Comparison of ENCODE assay signal across 12 cellular contexts in genomic region chr5:151104795-151105194, GRCh38. TPM values are rescaled to one million over a fixed set of nuclear protein-coding genes. Genes with fewer than 3 reads are reported as not detected.
A peak's percentile ranks its signal among the peaks of the same experiment; 100 is the strongest.
DNase-seq lines count a peak whose midpoint lies in the region; ATAC-seq, FAIRE-seq and TF ChIP-seq lines count a peak whose summit lies in the region.
"Had no signal": no experiment of that assay in that cellular context is flagged by ENCODE, and none has a peak within 500 bp of the region (broad histone marks: within the 10 kb centered on the region; RNA-seq: fewer than 3 reads in every experiment).

No MANE protein-coding gene starts in this region.

- 77% methylated on average over 4 of the region's 5 CpGs for WGBS in HepG2 (ENCODE audit: low lambda C conversion rate)

- H3K36me3 ChIP-seq in colonic mucosa: no peaks in the 10 kb centered on the region
- H3K36me3 ChIP-seq in HepG2 (replicated peaks in 1 of 2; ENCODE audit: control insufficient read depth in 1 of 2, insufficient read depth in 2 of 2, low read length in 2 of 2): peaks cover 10 to 40% of the 10 kb centered on the region in 2 experiments
- peaks cover 45 to 82% (median 67%) of the 10 kb centered on the region in 3 donors for H3K36me3 ChIP-seq in skeletal muscle tissue (ENCODE audit: control insufficient read depth in 3 of 3, insufficient read depth in 3 of 3, low read length in 3 of 3)
- H3K36me3 ChIP-seq: pancreas had no signal

- no peaks in the 10 kb centered on the region for H3K27me3 ChIP-seq in colonic mucosa
- H3K27me3 ChIP-seq in HepG2 (ENCODE audit: control insufficient read depth in 1 of 2, insufficient read depth in 2 of 2, low read length in 2 of 2): no peaks in the 10 kb centered on the region
- H3K27me3 ChIP-seq in skeletal muscle tissue (ENCODE audit: control insufficient read depth in 3 of 3, insufficient read depth in 3 of 3, low read length in 3 of 3): no peaks in the 10 kb centered on the region
- no peaks in the 10 kb centered on the region for H3K27me3 ChIP-seq in CD4-positive, alpha-beta T cell (ENCODE audit: control insufficient read depth, insufficient read depth, low read length)
- H3K27me3 ChIP-seq: pancreas had no signal

- TF ChIP-seq CTCF in colonic mucosa (IDR thresholded peaks at IDR 0.05) (no peak), HepG2 (CRISPR knock-in tag; IDR thresholded peaks at IDR 0.05) (no peak)
- no peak for TF ChIP-seq CTCF in CD4-positive, alpha-beta T cell (IDR thresholded peaks at IDR 0.05)

- H3K9me3 ChIP-seq in colonic mucosa (no peaks in the 10 kb centered on the region), HepG2 (ENCODE audit: low read length) (no peaks in the 10 kb centered on the region), skeletal muscle tissue (ENCODE audit: control insufficient read depth in 3 of 3, low read length in 3 of 3) (no peaks in the 10 kb centered on the region)
- H3K9me3 ChIP-seq in CD4-positive, alpha-beta T cell (ENCODE audit: control insufficient read depth, low read length): no peaks in the 10 kb centered on the region
- H3K9me3 ChIP-seq: pancreas had no signal

- TF ChIP-seq EP300 in HepG2 (IDR thresholded peaks at IDR 0.05; ENCODE audit: low read depth in 2 of 2, low read length in 2 of 2): peak in 1 of 2 experiments; percentile 22; a peak in 1 of 4 replicates
- no peak for TF ChIP-seq EP300 in HepG2 (CRISPR knock-in tag; IDR thresholded peaks at IDR 0.05; ENCODE audit: borderline replicate concordance)

- in situ Hi-C loops in HepG2 (cut with HindIII; ENCODE audit: extremely low pct_ligation_motif_present, low pct_unique_long_range_greater_than_20kb): no loop called here

- no peak for TF ChIP-seq POLR2A in HepG2 (IDR thresholded peaks at IDR 0.05; ENCODE audit: insufficient read depth in 1 of 2, low read depth in 2 of 2, low read length in 2 of 2)

- H3K4me3 Mint-ChIP-seq in activated CD8-positive, alpha-beta T cell treated with anti-CD3 and anti-CD28 coated beads, Interleukin-2, amount 10 ng/mL, durations not matched to agents 7 days and 5 days: no peak overlapping the region
- H3K4me3 Mint-ChIP-seq in CD4-positive, alpha-beta T cell: no peak overlapping the region
- H3K4me3 Mint-ChIP-seq: IgD-negative memory B cell had no signal

- peaks cover 84% of the 10 kb centered on the region for H3K36me3 Mint-ChIP-seq in activated CD8-positive, alpha-beta T cell treated with anti-CD3 and anti-CD28 coated beads, Interleukin-2, amount 10 ng/mL, durations not matched to agents 7 days and 5 days (ENCODE audit: low read depth)
- peaks cover 97% of the 10 kb centered on the region for H3K36me3 Mint-ChIP-seq in CD4-positive, alpha-beta T cell (ENCODE audit: low read depth)

- H3K27ac Mint-ChIP-seq in activated CD8-positive, alpha-beta T cell treated with anti-CD3 and anti-CD28 coated beads, Interleukin-2, amount 10 ng/mL, durations not matched to agents 7 days and 5 days: no peak overlapping the region
- H3K27ac Mint-ChIP-seq in CD4-positive, alpha-beta T cell: no peak overlapping the region
- H3K27ac Mint-ChIP-seq: IgD-negative memory B cell had no signal

- no peaks in the 10 kb centered on the region for H3K79me2 ChIP-seq in HepG2 (ENCODE audit: insufficient read depth, low read length)

- CTCF ChIA-PET in HepG2 (lab: Yijun Ruan, JAX; ENCODE audit: low intra/inter-chr PET ratio, low total read pairs): no interaction called here
- CTCF ChIA-PET in activated CD8-positive, alpha-beta T cell treated with anti-CD3 and anti-CD28 coated beads, Interleukin-2, amount 10 ng/mL, durations not matched to agents 7 days and 5 days (lab: Charles Lee): interaction anchor here (2.6 kb wide), 1 partner anchor 11 kb away, joined by 16 read pairs; no protein-coding TSS in a partner anchor
- CTCF ChIA-PET in CD4-positive, alpha-beta T cell (lab: Charles Lee): interaction anchor here (1.0 kb wide), 1 partner anchor 10 kb away, joined by 3 read pairs; no protein-coding TSS in a partner anchor

- no peak overlapping the region for H2AFZ ChIP-seq in HepG2 (ENCODE audit: low read length)

- no peaks in the 10 kb centered on the region for H3K9me3 Mint-ChIP-seq in activated CD8-positive, alpha-beta T cell treated with anti-CD3 and anti-CD28 coated beads, Interleukin-2, amount 10 ng/mL, durations not matched to agents 7 days and 5 days (ENCODE audit: insufficient read depth)
- H3K9me3 Mint-ChIP-seq in CD4-positive, alpha-beta T cell: no peaks in the 10 kb centered on the region
- H3K9me3 Mint-ChIP-seq: IgD-negative memory B cell had no signal

- no peak overlapping the region for H3K4me2 ChIP-seq in HepG2 (ENCODE audit: low read depth, low read length)

- H3K27ac ChIP-seq in colonic mucosa (peak overlapping the region; percentile 39), HepG2 (ENCODE audit: extremely low read length, insufficient read depth, low read length) (no peak overlapping the region), skeletal muscle tissue (ENCODE audit: low read depth, low read length) (peak overlapping the region; percentile 37)
- no peak overlapping the region for H3K27ac ChIP-seq in CD4-positive, alpha-beta T cell (ENCODE audit: low read depth, low read length)
- H3K27ac ChIP-seq: pancreas had no signal

- TF ChIP-seq RAD21 in HepG2 (CRISPR knock-in tag; IDR thresholded peaks at IDR 0.05): no peak

- H3K4me1 ChIP-seq in colonic mucosa (peaks cover 13% of the 10 kb centered on the region), HepG2 (ENCODE audit: insufficient read depth, low read length) (peaks cover 17% of the 10 kb centered on the region), skeletal muscle tissue (ENCODE audit: control insufficient read depth in 3 of 3, insufficient read depth in 3 of 3, low read length in 3 of 3) (peaks cover 52 to 70% (median 65%) of the 10 kb centered on the region in 3 donors)

- FAIRE-seq in HepG2 (lab: Jason Lieb, UNC): peak; percentile 80
- FAIRE-seq: pancreas had no signal

- POLR2A ChIA-PET in HepG2 (lab: Yijun Ruan, JAX): interaction anchor here (1.3 kb wide), 1 partner anchor 85 kb away, joined by 4 read pairs; the partner anchor contains the start of gene GPX3
- POLR2A ChIA-PET in activated CD8-positive, alpha-beta T cell treated with anti-CD3 and anti-CD28 coated beads, Interleukin-2, amount 10 ng/mL, durations not matched to agents 7 days and 5 days (lab: Charles Lee): no interaction called here
- POLR2A ChIA-PET in CD4-positive, alpha-beta T cell (lab: Charles Lee): no interaction called here

- peak; percentile 72 for ATAC-seq in HepG2
- ATAC-seq in HG02840 (IDR thresholded peaks at IDR 0.05; ENCODE audit: low FRiP score, unreplicated experiment): no peak
- no peak for ATAC-seq in activated CD8-positive, alpha-beta T cell treated with anti-CD3 and anti-CD28 coated beads, Interleukin-2, amount 10 ng/mL, durations not matched to agents 7 days and 5 days
- no peak for ATAC-seq in CD4-positive, alpha-beta T cell (ENCODE audit: poor library complexity)
- ATAC-seq: pancreas had no signal

- peaks cover 13% of the 10 kb centered on the region for H3K4me1 Mint-ChIP-seq in activated CD8-positive, alpha-beta T cell treated with anti-CD3 and anti-CD28 coated beads, Interleukin-2, amount 10 ng/mL, durations not matched to agents 7 days and 5 days (ENCODE audit: low read depth)
- peaks cover 16% of the 10 kb centered on the region for H3K4me1 Mint-ChIP-seq in CD4-positive, alpha-beta T cell (ENCODE audit: low read depth)

- H3K4me3 ChIP-seq in colonic mucosa: no peak overlapping the region
- H3K4me3 ChIP-seq in HepG2 (replicated peaks in 1 of 3; ENCODE audit: insufficient read depth in 1 of 3, low read depth in 2 of 3, low read length in 3 of 3): no peak overlapping the region
- no peak overlapping the region for H3K4me3 ChIP-seq in skeletal muscle tissue (ENCODE audit: low read length in 3 of 3)
- H3K4me3 ChIP-seq: pancreas had no signal

- intact Hi-C loops in colonic mucosa (cut with DNase I): no loop called here
- intact Hi-C loops in HepG2 (cut with micrococcal nuclease; ENCODE audit: unreplicated experiment): no loop called here
- intact Hi-C loops in CD4-positive, alpha-beta T cell (cut with DNase I, micrococcal nuclease): no loop called here

- H4K20me1 ChIP-seq in HepG2 (ENCODE audit: insufficient read depth, low read length): no peaks in the 10 kb centered on the region

- DNase-seq in GM03348 (ENCODE audit: low spot score) (peak; percentile 84), colonic mucosa (peak; percentile 58), HepG2 (ENCODE audit: low spot score) (peak; percentile 33)
- DNase-seq in effector CD8-positive, alpha-beta T cell (lab: John Stamatoyannopoulos, UW): no peak
- no peak for DNase-seq in activated CD8-positive, alpha-beta T cell treated with anti-CD3 and anti-CD28 coated beads, Interleukin-2, amount 10 ng/mL, durations not matched to agents 7 days and 5 days
- DNase-seq in CD4-positive, alpha-beta T cell: no peak
- DNase-seq: activated gamma-delta T cell treated with Interleukin-2 at 50 U/mL for 16 hours, dermis blood vessel endothelial cell had no signal

- H3K9ac ChIP-seq in colonic mucosa (ENCODE audit: low read depth in 2 of 2, low read length in 2 of 2) (no peak overlapping the region), HepG2 (ENCODE audit: insufficient read depth, low read depth, low read length) (no peak overlapping the region), skeletal muscle tissue (ENCODE audit: low read depth in 1 of 3, low read length in 3 of 3) (no peak overlapping the region)

- no peaks in the 10 kb centered on the region for H3K27me3 Mint-ChIP-seq in activated CD8-positive, alpha-beta T cell treated with anti-CD3 and anti-CD28 coated beads, Interleukin-2, amount 10 ng/mL, durations not matched to agents 7 days and 5 days (ENCODE audit: low read depth)
- H3K27me3 Mint-ChIP-seq in CD4-positive, alpha-beta T cell: no peaks in the 10 kb centered on the region
- H3K27me3 Mint-ChIP-seq: IgD-negative memory B cell had no signal

- BruUV-seq in HepG2 (replicated peaks; lab: Mats Ljungman, UMichigan): no TSS peak

RNA-seq across cellular contexts. Expression of gene TNIP1, which starts 24.0 kb away (rescaled TPM):
- total RNA-seq in colonic mucosa (100 to 1,000 TPM; 153 to 220 TPM), HepG2 (2016; rRNA removed; fragmentation: Illumina TruSeq; extraction: Trizol) (26.2 and 29.8 TPM in 2 replicates), skeletal muscle tissue (42.8 TPM)
- 11.3 and 13.0 TPM in 2 replicates for total RNA-seq in HepG2 (2016; cell fraction: cytosol; rRNA removed; fragmentation: Illumina TruSeq; extraction: Trizol; ENCODE audit: low read depth)
- 22.8 and 24.5 TPM in 2 replicates for total RNA-seq in HepG2 (2016; cell fraction: insoluble cytoplasmic fraction; rRNA removed; fragmentation: Illumina TruSeq; extraction: Trizol)
- 28.9 and 33.7 TPM in 2 replicates for total RNA-seq in HepG2 (2016; cell fraction: membrane; rRNA removed; fragmentation: Illumina TruSeq; extraction: Trizol)
- total RNA-seq in HepG2 (2016; cell fraction: nucleus; rRNA removed; fragmentation: Illumina TruSeq; extraction: Trizol): 16.2 and 22.2 TPM in 2 replicates
- 45.9 and 48.7 TPM in 2 replicates for polyA plus RNA-seq in HepG2 (2011; rRNA removed)
- polyA plus RNA-seq in HepG2 (2011; cell fraction: cytosol; rRNA removed): 40.8 and 45.3 TPM in 2 replicates
- polyA plus RNA-seq in HepG2 (2011; cell fraction: nucleus; rRNA removed): 57.3 and 59.8 TPM in 2 replicates
- 52.5 and 57.8 TPM in 2 replicates for polyA plus RNA-seq in HepG2 (2012)
- polyA plus RNA-seq in HepG2 (2016; cell fraction: cytosol; fragmentation: Illumina TruSeq; extraction: Trizol; ENCODE audit: low read depth): 16.8 and 17.8 TPM in 2 replicates
- polyA plus RNA-seq in HepG2 (2016; cell fraction: insoluble cytoplasmic fraction; fragmentation: Illumina TruSeq; extraction: Trizol; ENCODE audit: low read depth): 26.4 and 35.7 TPM in 2 replicates
- 31.5 and 33.1 TPM in 2 replicates for polyA plus RNA-seq in HepG2 (2016; cell fraction: membrane; fragmentation: Illumina TruSeq; extraction: Trizol; ENCODE audit: low read depth)
- 29.8 and 34.0 TPM in 2 replicates for polyA plus RNA-seq in HepG2 (2016; cell fraction: nucleus; fragmentation: Illumina TruSeq; extraction: Trizol; ENCODE audit: insufficient read depth, low read depth)
- polyA minus RNA-seq in HepG2 (2011; rRNA and poly(A)+ RNA removed; ENCODE audit: low replicate concordance): 45.2 and 73.0 TPM in 2 replicates
- 45.8 and 51.1 TPM in 2 replicates for polyA minus RNA-seq in HepG2 (2011; cell fraction: cytosol; rRNA and poly(A)+ RNA removed)
- 50.0 and 60.3 TPM in 2 replicates for polyA minus RNA-seq in HepG2 (2011; cell fraction: nucleus; rRNA and poly(A)+ RNA removed)
- 100 to 1,000 TPM; 132 to 138 TPM for total RNA-seq in activated CD8-positive, alpha-beta T cell treated with anti-CD3 and anti-CD28 coated beads, Interleukin-2, amount 10 ng/mL, durations not matched to agents 7 days and 5 days
- 100 to 1,000 TPM; 110 to 115 TPM for total RNA-seq in CD4-positive, alpha-beta T cell

RNA-seq across cellular contexts. Expression of gene ANXA6, which starts 52.8 kb away (rescaled TPM):
- total RNA-seq in colonic mucosa: 10 to 100 TPM; 21.2 to 39.8 TPM
- 125 and 154 TPM in 2 replicates for total RNA-seq in HepG2 (2016; rRNA removed; fragmentation: Illumina TruSeq; extraction: Trizol)
- 13.0 and 15.5 TPM in 2 replicates for total RNA-seq in HepG2 (2016; cell fraction: cytosol; rRNA removed; fragmentation: Illumina TruSeq; extraction: Trizol; ENCODE audit: low read depth)
- 125 and 156 TPM in 2 replicates for total RNA-seq in HepG2 (2016; cell fraction: insoluble cytoplasmic fraction; rRNA removed; fragmentation: Illumina TruSeq; extraction: Trizol)
- total RNA-seq in HepG2 (2016; cell fraction: membrane; rRNA removed; fragmentation: Illumina TruSeq; extraction: Trizol): 28.1 and 29.3 TPM in 2 replicates
- total RNA-seq in HepG2 (2016; cell fraction: nucleus; rRNA removed; fragmentation: Illumina TruSeq; extraction: Trizol): 84.2 and 86.1 TPM in 2 replicates
- 103 and 120 TPM in 2 replicates for polyA plus RNA-seq in HepG2 (2011; rRNA removed)
- polyA plus RNA-seq in HepG2 (2011; cell fraction: cytosol; rRNA removed): 124 and 134 TPM in 2 replicates
- polyA plus RNA-seq in HepG2 (2011; cell fraction: nucleus; rRNA removed): 132 and 143 TPM in 2 replicates
- polyA plus RNA-seq in HepG2 (2012): 69.6 and 82.1 TPM in 2 replicates
- polyA plus RNA-seq in HepG2 (2016; cell fraction: cytosol; fragmentation: Illumina TruSeq; extraction: Trizol; ENCODE audit: low read depth): 9.6 and 11.8 TPM in 2 replicates
- polyA plus RNA-seq in HepG2 (2016; cell fraction: insoluble cytoplasmic fraction; fragmentation: Illumina TruSeq; extraction: Trizol; ENCODE audit: low read depth): 126 and 134 TPM in 2 replicates
- polyA plus RNA-seq in HepG2 (2016; cell fraction: membrane; fragmentation: Illumina TruSeq; extraction: Trizol; ENCODE audit: low read depth): 18.1 and 19.2 TPM in 2 replicates
- 81.8 and 98.3 TPM in 2 replicates for polyA plus RNA-seq in HepG2 (2016; cell fraction: nucleus; fragmentation: Illumina TruSeq; extraction: Trizol; ENCODE audit: insufficient read depth, low read depth)
- 67.1 and 157 TPM in 2 replicates for polyA minus RNA-seq in HepG2 (2011; rRNA and poly(A)+ RNA removed; ENCODE audit: low replicate concordance)
- polyA minus RNA-seq in HepG2 (2011; cell fraction: cytosol; rRNA and poly(A)+ RNA removed): 96.9 and 110 TPM in 2 replicates
- polyA minus RNA-seq in HepG2 (2011; cell fraction: nucleus; rRNA and poly(A)+ RNA removed): 81.6 and 116 TPM in 2 replicates
- 361 TPM for total RNA-seq in skeletal muscle tissue
- total RNA-seq in activated CD8-positive, alpha-beta T cell treated with anti-CD3 and anti-CD28 coated beads, Interleukin-2, amount 10 ng/mL, durations not matched to agents 7 days and 5 days: 100 to 1,000 TPM; 481 to 495 TPM
- 100 to 1,000 TPM; 108 to 130 TPM for total RNA-seq in CD4-positive, alpha-beta T cell

Comparison
In these comparisons a context has a peak if more than half of its experiments do, and no peak if none do; other contexts are left out.
1. DNase-seq: peak in GM03348 (single experiment), colonic mucosa (single experiment) and HepG2 (single experiment); none in effector CD8-positive, alpha-beta T cell (single experiment), activated CD8-positive, alpha-beta T cell treated with anti-CD3 and anti-CD28 coated beads, Interleukin-2, amount 10 ng/mL, durations not matched to agents 7 days and 5 days (single experiment) and CD4-positive, alpha-beta T cell (0 of 10).
2. H3K27ac ChIP-seq: peak in colonic mucosa (single experiment) and skeletal muscle tissue (single experiment); none in HepG2 (single experiment) and CD4-positive, alpha-beta T cell (single experiment).